In the genomic region with DNA sequence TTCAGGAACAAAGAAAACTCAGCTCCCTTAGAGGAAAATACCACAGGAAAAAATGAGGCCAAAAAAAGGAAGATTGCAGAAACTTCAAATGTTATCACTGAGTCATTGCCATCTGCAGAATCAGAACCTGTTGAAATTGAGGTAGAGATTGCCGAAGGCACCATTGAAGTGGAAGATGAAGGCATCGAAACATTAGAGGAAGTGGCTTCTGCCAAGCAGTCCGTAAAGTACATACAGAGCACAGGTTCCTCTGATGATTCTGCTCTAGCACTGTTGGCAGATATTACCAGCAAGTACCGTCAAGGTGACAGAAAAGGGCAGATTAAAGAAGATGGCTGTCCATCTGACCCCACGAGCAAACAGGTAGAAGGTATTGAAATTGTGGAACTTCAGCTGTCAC, we compare ENCODE assay signal across 12 cellular contexts. TPM values are rescaled to one million over a fixed set of nuclear protein-coding genes. Genes with fewer than 3 reads are reported as not detected.
A peak's percentile ranks its signal among the peaks of the same experiment; 100 is the strongest.
DNase-seq lines count a peak whose midpoint lies in the region; ATAC-seq and TF ChIP-seq lines count a peak whose summit lies in the region.
"Had no signal": no experiment of that assay in that cellular context is flagged by ENCODE, and none has a peak within 500 bp of the region (broad histone marks: within the 10 kb centered on the region; RNA-seq: fewer than 3 reads in every experiment).

No MANE protein-coding gene starts in this region.

- peak; percentile 23 for DNase-seq in activated naive CD4-positive, alpha-beta T cell treated with anti-CD3 and anti-CD28 coated beads, Interleukin-2, amount 10 ng/mL, durations not matched to agents 7 days and 5 days
- no peak for DNase-seq in activated naive CD4-positive, alpha-beta T cell treated with anti-CD3 and anti-CD28 coated beads, Interleukin-2, amount 50 U/mL, for 16 hours
- peak; percentile 84 for DNase-seq in MV-4-11 (lab: John Stamatoyannopoulos, UW)
- DNase-seq in stimulated activated naive CD8-positive, alpha-beta T cell treated with anti-CD3 and anti-CD28 coated beads, Interleukin-15, Interleukin-2, amounts not matched to agents 100 U/mL and 50 U/mL, for 24 hours = peak; percentile 5
- no peak for DNase-seq in NCI-H2081 treated with DMSO at 0.1 percent for 48 hours (lab: John Stamatoyannopoulos, UW)
- DNase-seq in C1 segment of cervical spinal cord (lab: John Stamatoyannopoulos, UW) = no peak
- no peak for DNase-seq in mesothelial cell of epicardium (ENCODE audit: low spot score in 2 of 2, unreplicated experiment in 2 of 2)
- DNase-seq: mucosa of descending colon, NCI-H1105, SK-N-SH, tibial artery had no signal

- CTCF ChIA-PET in activated naive CD4-positive, alpha-beta T cell treated with anti-CD3 and anti-CD28 coated beads, Interleukin-2, amount 10 ng/mL, durations not matched to agents 7 days and 5 days (lab: Charles Lee) = interaction anchor here (1.2 kb wide), 1 partner anchor 11 kb away, joined by 4 read pairs; no protein-coding TSS in a partner anchor

- H3K4me1 Mint-ChIP-seq in activated naive CD4-positive, alpha-beta T cell treated with anti-CD3 and anti-CD28 coated beads, Interleukin-2, amount 10 ng/mL, durations not matched to agents 7 days and 5 days = peaks cover 17% of the 10 kb centered on the region
- H3K4me1 Mint-ChIP-seq in activated T-helper 17 cell treated with anti-CD3 and anti-CD28 coated beads, Interleukin-2, amount 50 U/mL, for 72 hours = peaks cover 12% of the 10 kb centered on the region
- H3K4me1 Mint-ChIP-seq in mesothelial cell of epicardium = no peaks in the 10 kb centered on the region

- H3K27ac Mint-ChIP-seq in activated naive CD4-positive, alpha-beta T cell treated with anti-CD3 and anti-CD28 coated beads, Interleukin-2, amount 10 ng/mL, durations not matched to agents 7 days and 5 days = peak overlapping the region; percentile 58
- peak overlapping the region; percentile 80 for H3K27ac Mint-ChIP-seq in activated T-helper 17 cell treated with anti-CD3 and anti-CD28 coated beads, Interleukin-2, amount 50 U/mL, for 72 hours
- no peak overlapping the region for H3K27ac Mint-ChIP-seq in mesothelial cell of epicardium

- H3K27me3 Mint-ChIP-seq in activated naive CD4-positive, alpha-beta T cell treated with anti-CD3 and anti-CD28 coated beads, Interleukin-2, amount 10 ng/mL, durations not matched to agents 7 days and 5 days = no peaks in the 10 kb centered on the region
- no peaks in the 10 kb centered on the region for H3K27me3 Mint-ChIP-seq in activated T-helper 17 cell treated with anti-CD3 and anti-CD28 coated beads, Interleukin-2, amount 50 U/mL, for 72 hours
- no peaks in the 10 kb centered on the region for H3K27me3 Mint-ChIP-seq in mesothelial cell of epicardium (ENCODE audit: low read depth)

- H3K4me3 Mint-ChIP-seq in activated naive CD4-positive, alpha-beta T cell treated with anti-CD3 and anti-CD28 coated beads, Interleukin-2, amount 10 ng/mL, durations not matched to agents 7 days and 5 days = no peak overlapping the region
- H3K4me3 Mint-ChIP-seq in activated T-helper 17 cell treated with anti-CD3 and anti-CD28 coated beads, Interleukin-2, amount 50 U/mL, for 72 hours = no peak overlapping the region
- no peak overlapping the region for H3K4me3 Mint-ChIP-seq in mesothelial cell of epicardium

- no peaks in the 10 kb centered on the region for H3K9me3 Mint-ChIP-seq in activated naive CD4-positive, alpha-beta T cell treated with anti-CD3 and anti-CD28 coated beads, Interleukin-2, amount 10 ng/mL, durations not matched to agents 7 days and 5 days
- H3K9me3 Mint-ChIP-seq in activated T-helper 17 cell treated with anti-CD3 and anti-CD28 coated beads, Interleukin-2, amount 50 U/mL, for 72 hours = no peaks in the 10 kb centered on the region
- no peaks in the 10 kb centered on the region for H3K9me3 Mint-ChIP-seq in mesothelial cell of epicardium

- TF ChIP-seq CTCF in mesothelial cell of epicardium (IDR thresholded peaks at IDR 0.05; ENCODE audit: unreplicated experiment) = no peak

- peaks cover 65% of the 10 kb centered on the region for H3K36me3 Mint-ChIP-seq in activated naive CD4-positive, alpha-beta T cell treated with anti-CD3 and anti-CD28 coated beads, Interleukin-2, amount 10 ng/mL, durations not matched to agents 7 days and 5 days
- peaks cover 80% of the 10 kb centered on the region for H3K36me3 Mint-ChIP-seq in activated T-helper 17 cell treated with anti-CD3 and anti-CD28 coated beads, Interleukin-2, amount 50 U/mL, for 72 hours (ENCODE audit: low read depth)
- peaks cover 38% of the 10 kb centered on the region for H3K36me3 Mint-ChIP-seq in mesothelial cell of epicardium

- ATAC-seq in activated T-helper 17 cell treated with anti-CD3 and anti-CD28 coated beads, Interleukin-2, amount 50 U/mL, for 72 hours (replicated peaks) = no peak
- ATAC-seq in stimulated activated naive CD8-positive, alpha-beta T cell treated with anti-CD3 and anti-CD28 coated beads, Interleukin-15, Interleukin-2, amounts not matched to agents 100 U/mL and 50 U/mL, for 24 hours = peak; percentile 75
- ATAC-seq: mucosa of descending colon had no signal

RNA-seq across cellular contexts. Expression of gene NIM1K, which starts 30.8 kb away (rescaled TPM):
- 1 to 10 TPM; 1.7 to 4.3 TPM for total RNA-seq in activated T-helper 17 cell treated with anti-CD3 and anti-CD28 coated beads, Interleukin-2, amount 50 U/mL, for 72 hours
- 0.22 to 0.40 TPM (median 0.29 TPM) in 3 replicates for total RNA-seq in mesothelial cell of epicardium

RNA-seq across cellular contexts. Expression of gene ZNF131, which starts 40.5 kb away (rescaled TPM):
- total RNA-seq in activated T-helper 17 cell treated with anti-CD3 and anti-CD28 coated beads, Interleukin-2, amount 50 U/mL, for 72 hours = 10 to 100 TPM; 34.3 to 43.6 TPM
- total RNA-seq in mesothelial cell of epicardium = 44.3 to 55.5 TPM (median 51.9 TPM) in 3 replicates

Comparison
In these comparisons a context has a peak if more than half of its experiments do, and no peak if none do; other contexts are left out.
1. DNase-seq: peak in activated naive CD4-positive, alpha-beta T cell treated with anti-CD3 and anti-CD28 coated beads, Interleukin-2, amount 10 ng/mL, durations not matched to agents 7 days and 5 days (single experiment), MV-4-11 (single experiment) and stimulated activated naive CD8-positive, alpha-beta T cell treated with anti-CD3 and anti-CD28 coated beads, Interleukin-15, Interleukin-2, amounts not matched to agents 100 U/mL and 50 U/mL, for 24 hours (single experiment); none in activated naive CD4-positive, alpha-beta T cell treated with anti-CD3 and anti-CD28 coated beads, Interleukin-2, amount 50 U/mL, for 16 hours (single experiment), NCI-H2081 treated with DMSO at 0.1 percent for 48 hours (single experiment), C1 segment of cervical spinal cord (0 of 14) and mesothelial cell of epicardium (0 of 2).